ENCODE assay signal across 9 cellular contexts in genomic region chr4:88177981-88178632, GRCh38. TPM values are rescaled to one million over a fixed set of nuclear protein-coding genes. Genes with fewer than 3 reads are reported as not detected.
A peak's percentile ranks its signal among the peaks of the same experiment; 100 is the strongest.
DNase-seq lines count a peak whose midpoint lies in the region; ATAC-seq, FAIRE-seq and TF ChIP-seq lines count a peak whose summit lies in the region.
"Had no signal": no experiment of that assay in that cellular context is flagged by ENCODE, and none has a peak within 500 bp of the region (broad histone marks: within the 10 kb centered on the region; RNA-seq: fewer than 3 reads in every experiment).

No MANE protein-coding gene starts in this region.

- peak; percentile 90 for ATAC-seq in naive thymus-derived CD4-positive, alpha-beta T cell
- no peak for ATAC-seq in T-helper 17 cell

- peak overlapping the region; percentile 30 for H2BK120ac ChIP-seq in H1 (replicated peaks; ENCODE audit: low read depth, low read length)

- TF ChIP-seq EP300 in H1 (IDR thresholded peaks at IDR 0.05; ENCODE audit: borderline replicate concordance in 1 of 2, low read depth in 2 of 2, low read length in 2 of 2), result peak in 1 of 2 experiments; percentile 32; a peak in 1 of 3 replicates

- H2AFZ ChIP-seq in H1 (ENCODE audit: low read length), result peak overlapping the region; percentile 85

- H3K79me2 ChIP-seq in H1 (ENCODE audit: control insufficient read depth in 1 of 2, insufficient read depth in 2 of 2, low read length in 2 of 2), result no peaks in the 10 kb centered on the region

- peak in 1 of 2 experiments; percentile 64; a peak in 1 of 3 replicates for TF ChIP-seq POLR2A in H1 (IDR thresholded peaks at IDR 0.05; ENCODE audit: control extremely low read depth in 1 of 2, low read depth in 2 of 2, low read length in 2 of 2)

- 32% methylated on average over 4 of the region's 4 CpGs; no CpG with 5 or more reads in 1 of the 2 experiments for WGBS in H1 (ENCODE audit: extremely low coverage in 1 of 2, insufficient coverage in 1 of 2, insufficient read length in 1 of 2, insufficient replicate concordance in 2 of 2, low coverage in 1 of 2, low lambda C conversion rate in 2 of 2, missing lambda C conversion rate in 1 of 2), 2 experiments

- peak overlapping the region; percentile 88 for H2BK5ac ChIP-seq in H1 (ENCODE audit: low read depth, low read length)

- no peaks in the 10 kb centered on the region for H4K20me1 ChIP-seq in H1 (replicated peaks in 1 of 2; ENCODE audit: control insufficient read depth in 1 of 2, insufficient read depth in 2 of 2, low read length in 2 of 2)

- peaks cover 0 to 14% (median 4%) of the 10 kb centered on the region in 7 donors for H3K4me1 Mint-ChIP-seq in naive thymus-derived CD4-positive, alpha-beta T cell
- peaks cover 4% of the 10 kb centered on the region for H3K4me1 Mint-ChIP-seq in T-helper 17 cell

- no peak overlapping the region for H2BK15ac ChIP-seq in H1 (ENCODE audit: low read length)

- H3K56ac ChIP-seq in H1 (replicated peaks; ENCODE audit: insufficient read length, low read depth, low read length), result no peak overlapping the region

- intact Hi-C loops in naive thymus-derived CD4-positive, alpha-beta T cell (cut with micrococcal nuclease), result no loop called here

- POLR2A ChIA-PET in H1 (lab: Charles Lee; ENCODE audit: partially characterized antibody), result interaction anchor here (0.8 to 1.7 kb wide), 4 partner anchors 14 to 20 kb away, joined by 3 to 7 read pairs (median 4); partner anchors contain the start of gene ABCG2
- POLR2A ChIA-PET in naive thymus-derived CD4-positive, alpha-beta T cell (lab: Charles Lee), result no interaction called here

- peak overlapping the region; percentile 84 for H2BK20ac ChIP-seq in H1 (ENCODE audit: low read length)

- H3K23ac ChIP-seq in H1 (ENCODE audit: insufficient read length), result no peak overlapping the region

- H3K27ac ChIP-seq in H1 (ENCODE audit: low read depth, low read length), result peak overlapping the region; percentile 47; the same call in 1 of the 2 replicates
- H3K27ac ChIP-seq in naive thymus-derived CD4-positive, alpha-beta T cell (ENCODE audit: low read depth, low read length), result no peak overlapping the region
- H3K27ac ChIP-seq: VCaP had no signal

- H3K4me3 Mint-ChIP-seq in naive thymus-derived CD4-positive, alpha-beta T cell, result no peak overlapping the region
- no peak overlapping the region for H3K4me3 Mint-ChIP-seq in T-helper 17 cell

- H3K4me3 ChIP-seq in H1 (ENCODE audit: extremely low read depth in 1 of 4, insufficient read depth in 2 of 4, low read depth in 3 of 4, low read length in 4 of 4), result no peak overlapping the region
- H3K4me3 ChIP-seq in naive thymus-derived CD4-positive, alpha-beta T cell (ENCODE audit: low read length), result no peak overlapping the region

- peaks cover 0 to 22% (median 3%) of the 10 kb centered on the region in 11 donors for H3K9me3 Mint-ChIP-seq in naive thymus-derived CD4-positive, alpha-beta T cell

- 0 out of 4 replicates have a peak, but pooled peaks of 1 of the 2 experiments have one; percentile 9 for TF ChIP-seq RAD21 in H1 (IDR thresholded peaks at IDR 0.05 in 1 of 2, conservative IDR thresholded peaks at IDR 0.05 in 1 of 2; ENCODE audit: low read depth in 2 of 2, low read length in 2 of 2)

- no peaks in the 10 kb centered on the region for H3K23me2 ChIP-seq in H1 (ENCODE audit: low read depth, low read length)

- H3K36me3 Mint-ChIP-seq in naive thymus-derived CD4-positive, alpha-beta T cell, result peaks cover 0 to 15% (median 10%) of the 10 kb centered on the region in 5 donors
- peaks cover 3% of the 10 kb centered on the region for H3K36me3 Mint-ChIP-seq in T-helper 17 cell (ENCODE audit: low read depth)

- CTCF ChIA-PET in H1 (lab: Charles Lee; ENCODE audit: partially characterized antibody), result interaction anchor here (0.7 to 1.0 kb wide), 3 partner anchors 8 to 102 kb away, joined by 3 to 4 read pairs (median 4); no protein-coding TSS in a partner anchor
- CTCF ChIA-PET in naive thymus-derived CD4-positive, alpha-beta T cell (lab: Charles Lee), result interaction anchor here (0.6 kb wide), 1 partner anchor 245 kb away, joined by 4 read pairs; no protein-coding TSS in a partner anchor

- H3K79me1 ChIP-seq in H1 (ENCODE audit: low read depth, low read length), result no peaks in the 10 kb centered on the region

- H4K5ac ChIP-seq in H1 (ENCODE audit: insufficient read length, low read depth, low read length), result peak overlapping the region; percentile 2

- no peak overlapping the region for H3K14ac ChIP-seq in H1 (ENCODE audit: insufficient read length)

- H3K9me3 ChIP-seq in H1 (ENCODE audit: insufficient read depth in 2 of 2, low read depth in 1 of 2, low read length in 1 of 2), result no peaks in the 10 kb centered on the region
- no peaks in the 10 kb centered on the region for H3K9me3 ChIP-seq in naive thymus-derived CD4-positive, alpha-beta T cell (ENCODE audit: control insufficient read depth in 2 of 3, low read length in 3 of 3)
- no peaks in the 10 kb centered on the region for H3K9me3 ChIP-seq in T-helper 17 cell (ENCODE audit: control insufficient read depth, low read length, poor library complexity, severe bottlenecking)

- no peaks in the 10 kb centered on the region for H3K27me3 ChIP-seq in H1 (replicated peaks in 1 of 4; ENCODE audit: control insufficient read depth in 3 of 4, extremely low read depth in 1 of 4, insufficient read depth in 3 of 4, low read length in 3 of 4)
- no peaks in the 10 kb centered on the region for H3K27me3 ChIP-seq in naive thymus-derived CD4-positive, alpha-beta T cell (ENCODE audit: control insufficient read depth in 2 of 2, insufficient read depth in 2 of 2, low read length in 2 of 2)

- H3K36me3 ChIP-seq in H1 (ENCODE audit: control insufficient read depth in 2 of 4, insufficient read depth in 4 of 4, low read length in 3 of 4), result no peaks in the 10 kb centered on the region; a peak in 1 of 8 replicates
- H3K36me3 ChIP-seq in naive thymus-derived CD4-positive, alpha-beta T cell (ENCODE audit: control insufficient read depth in 2 of 3, insufficient read depth in 3 of 3, low read length in 3 of 3), result no peaks in the 10 kb centered on the region

- peak overlapping the region; percentile 39 to 59 for H3K4me2 ChIP-seq in H1 (ENCODE audit: insufficient read depth in 1 of 2, low read depth in 2 of 2, low read length in 2 of 2)

- peak overlapping the region; percentile 89 for H2BK12ac ChIP-seq in H1 (ENCODE audit: low read depth, low read length)

- DNase-seq in GDM1 (lab: John Stamatoyannopoulos, UW) (peak; percentile 85), MV-4-11 (lab: John Stamatoyannopoulos, UW) (peak; percentile 91), H1 (ENCODE audit: low read depth in 1 of 2, low spot score in 2 of 2) (peak; percentile 71 to 82), NCI-H2107 treated with DMSO at 0.1 percent for 48 hours (lab: John Stamatoyannopoulos, UW; ENCODE audit: unreplicated experiment) (no peak), T-helper 17 cell (no peak)
- no peak for DNase-seq in naive thymus-derived CD4-positive, alpha-beta T cell
- no peak for DNase-seq in activated CD4-positive, alpha-beta T cell treated with anti-CD3 and anti-CD28 coated beads for 4 hours
- DNase-seq in activated CD8-positive, alpha-beta memory T cell treated with anti-CD3 and anti-CD28 coated beads for 24 hours, result no peak

- H3K27me3 Mint-ChIP-seq in naive thymus-derived CD4-positive, alpha-beta T cell, result peaks cover under 1 to 22% (median 11%) of the 10 kb centered on the region in 5 donors
- H3K27me3 Mint-ChIP-seq in T-helper 17 cell, result peaks cover 12% of the 10 kb centered on the region

- no peak overlapping the region for H3K9ac ChIP-seq in H1 (replicated peaks in 1 of 4; ENCODE audit: extremely low read depth in 1 of 4, low read depth in 3 of 4, low read length in 3 of 4)

- H2AK5ac ChIP-seq in H1 (ENCODE audit: low read depth, low read length), result peak overlapping the region; percentile 77; the same call in 1 of the 2 replicates

- peak; percentile 92 for FAIRE-seq in H1 (lab: Jason Lieb, UNC)

- no peak for TF ChIP-seq CTCF in H1 (IDR thresholded peaks at IDR 0.05; ENCODE audit: control extremely low read depth in 1 of 3, insufficient read depth in 1 of 3, low read depth in 1 of 3, low read length in 3 of 3)

- H3K4ac ChIP-seq in H1 (replicated peaks; ENCODE audit: insufficient read length, low read depth, low read length), result peak overlapping the region; percentile 10

- H4K91ac ChIP-seq in H1 (replicated peaks; ENCODE audit: insufficient read length, low read length), result peak overlapping the region; percentile 90

- H3K18ac ChIP-seq in H1 (ENCODE audit: extremely low read depth, low read length), result peak overlapping the region; percentile 72

- H4K8ac ChIP-seq in H1 (ENCODE audit: extremely low read depth, insufficient read depth, low read length), result peak overlapping the region; percentile 90; the same call in 1 of the 2 replicates

- H3K27ac Mint-ChIP-seq in naive thymus-derived CD4-positive, alpha-beta T cell, result no peak overlapping the region
- no peak overlapping the region for H3K27ac Mint-ChIP-seq in T-helper 17 cell

- peaks cover 8 to 17% (median 15%) of the 10 kb centered on the region in 4 experiments for H3K4me1 ChIP-seq in H1 (replicated peaks in 1 of 4; ENCODE audit: control insufficient read depth in 3 of 4, insufficient read depth in 4 of 4, low read length in 3 of 4)
- no peaks in the 10 kb centered on the region for H3K4me1 ChIP-seq in naive thymus-derived CD4-positive, alpha-beta T cell (ENCODE audit: control insufficient read depth in 2 of 2, insufficient read depth in 2 of 2, low read length in 2 of 2)

TF ChIP-seq in H1, 55 proteins besides CTCF, POLR2A, EP300 and RAD21 (continues in another document):
- TF ChIP-seq YY1 (IDR thresholded peaks at IDR 0.05; ENCODE audit: low read depth, low read length) (no peak), RFX5 (IDR thresholded peaks at IDR 0.05; ENCODE audit: borderline replicate concordance, low read depth, low read length) (no peak), SAP30 (IDR thresholded peaks at IDR 0.05; ENCODE audit: insufficient read depth, insufficient replicate concordance, low read length) (no peak), RBBP5 (IDR thresholded peaks at IDR 0.05; ENCODE audit: borderline replicate concordance, low read depth, low read length) (peak; percentile 39; the same call in 1 of the 2 replicates), CHD1 (IDR thresholded peaks at IDR 0.05; ENCODE audit: low read depth, low read length) (no peak), BACH1 (IDR thresholded peaks at IDR 0.05; ENCODE audit: low read length) (peak; percentile 100)

RNA-seq across cellular contexts. Expression of gene ABCG2, which starts 19.7 kb away (rescaled TPM):
- 3.4 and 4.6 TPM in 2 replicates for total RNA-seq in H1 (2021; fragmentation: NEBNext Ultra II Directional; extraction: Animal tissue kit (Norgen Biotek cat#: 25700))
- polyA plus RNA-seq in H1 (2011; rRNA removed), result 1.5 and 2.4 TPM in 2 replicates
- 2.6 TPM for polyA plus RNA-seq in H1 (2011; cell fraction: cytosol; rRNA removed)
- 1.5 TPM for polyA plus RNA-seq in H1 (2011; cell fraction: nucleus; rRNA removed)
- polyA plus RNA-seq in H1 (2012, experiment 1 of 2), result 1.9 to 3.0 TPM (median 2.8 TPM) in 4 replicates
- 0.28 TPM for polyA plus RNA-seq in H1 (2012, experiment 2 of 2)
- polyA plus RNA-seq in H1 (2013, experiment 1 of 2), result 5.3 TPM
- polyA plus RNA-seq in H1 (2013, experiment 2 of 2), result 5.4 TPM
- polyA minus RNA-seq in H1 (2011; rRNA and poly(A)+ RNA removed), result 4.3 and 5.2 TPM in 2 replicates
- 3.5 TPM for polyA minus RNA-seq in H1 (2011; cell fraction: cytosol; rRNA and poly(A)+ RNA removed)
- polyA minus RNA-seq in H1 (2011; cell fraction: nucleus; rRNA and poly(A)+ RNA removed), result 2.8 TPM
- under 1 TPM in 3 of 5 experiments, not detected in 2; 0.27 to 0.67 (median 0.65) TPM for total RNA-seq in naive thymus-derived CD4-positive, alpha-beta T cell
- under 1 TPM in 1 of 2 donors, not detected in 1; 0.26 TPM for polyA plus RNA-seq in naive thymus-derived CD4-positive, alpha-beta T cell
- 1 to 10 TPM in 1 of 2 donors, under 1 TPM in 1; 0.13 to 1.4 TPM for total RNA-seq in T-helper 17 cell

Comparison
In these comparisons a context has a peak if more than half of its experiments do, and no peak if none do; other contexts are left out.
1. DNase-seq: peak in GDM1 (single experiment), MV-4-11 (single experiment) and H1 (2 of 2); none in naive thymus-derived CD4-positive, alpha-beta T cell (0 of 9), NCI-H2107 treated with DMSO at 0.1 percent for 48 hours (single experiment), activated CD4-positive, alpha-beta T cell treated with anti-CD3 and anti-CD28 coated beads for 4 hours (0 of 2), T-helper 17 cell (0 of 3) and activated CD8-positive, alpha-beta memory T cell treated with anti-CD3 and anti-CD28 coated beads for 24 hours (single experiment).